ENCODE assay signal across 9 cellular contexts in the genomic region with DNA sequence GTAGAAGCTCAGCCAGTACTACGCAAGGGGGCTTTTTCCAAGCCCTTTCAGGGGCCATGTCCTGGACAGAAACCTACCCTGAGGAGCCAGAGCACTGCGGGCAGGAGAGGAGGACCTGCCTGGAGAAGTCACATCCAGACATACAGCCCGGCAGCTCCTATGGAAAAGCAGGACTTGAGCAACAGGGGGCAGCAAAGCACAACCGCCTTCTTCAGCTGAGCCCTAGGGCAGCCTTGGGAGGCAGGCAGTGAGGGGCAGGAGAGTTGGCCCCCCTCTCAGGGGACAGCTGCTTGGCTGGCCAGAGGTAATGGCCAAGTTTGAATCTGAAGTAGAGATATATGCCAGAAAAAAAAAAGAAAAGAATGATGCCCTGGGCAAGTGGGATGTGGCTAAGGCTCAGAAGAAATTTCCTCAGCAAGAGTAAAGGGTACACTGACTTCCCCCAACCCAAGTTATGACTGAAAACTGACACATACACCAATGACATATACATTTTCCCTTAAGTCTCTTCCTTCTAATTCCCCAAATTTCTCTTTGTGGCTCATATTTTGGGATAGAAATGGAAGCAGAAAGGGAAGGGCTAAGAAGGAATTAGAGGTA. TPM values are rescaled to one million over a fixed set of nuclear protein-coding genes. Genes with fewer than 3 reads are reported as not detected.
A peak's percentile ranks its signal among the peaks of the same experiment; 100 is the strongest.
DNase-seq lines count a peak whose midpoint lies in the region; ATAC-seq, FAIRE-seq and TF ChIP-seq lines count a peak whose summit lies in the region.
"Had no signal": no experiment of that assay in that cellular context is flagged by ENCODE, and none has a peak within 500 bp of the region (broad histone marks: within the 10 kb centered on the region; RNA-seq: fewer than 3 reads in every experiment).

No MANE protein-coding gene starts in this region.

- peak; percentile 75 for TF ChIP-seq RAD21 in GM12878 (IDR thresholded peaks at IDR 0.05; ENCODE audit: insufficient read depth, low read depth, low read length)

- WGBS in GM12878 (ENCODE audit: insufficient coverage, insufficient replicate concordance, low lambda C conversion rate, missing lambda C conversion rate): 41% methylated on average over 4 of the region's 4 CpGs

- DNase-seq in D341Med (ENCODE audit: low spot score): peak; percentile 83
- peak; percentile 23 to 68 for DNase-seq in NCI-H446 (lab: John Stamatoyannopoulos, UW)
- no peak for DNase-seq in GM12878 (ENCODE audit: low read depth, low spot score)
- DNase-seq in iPS-NIHi11 (ENCODE audit: low spot score): peak; percentile 78
- peak in 1 of 2 donors; percentile 54 for DNase-seq in stimulated activated effector memory CD8-positive, alpha-beta T cell treated with anti-CD3 and anti-CD28 coated beads, Interleukin-12 subunit alpha, Interleukin-12 subunit beta, amount 100 ng/mL, for 72 hours (ENCODE audit: low spot score in 2 of 2)
- no peak for DNase-seq in CD4-positive, alpha-beta memory T cell

- H3K36me3 Mint-ChIP-seq in stimulated activated effector memory CD8-positive, alpha-beta T cell treated with anti-CD3 and anti-CD28 coated beads, Interleukin-12 subunit alpha, Interleukin-12 subunit beta, amount 100 ng/mL, for 72 hours: no peaks in the 10 kb centered on the region
- no peaks in the 10 kb centered on the region for H3K36me3 Mint-ChIP-seq in CD4-positive, alpha-beta memory T cell

- TF ChIP-seq POLR2A in GM12878 (IDR thresholded peaks at IDR 0.05; ENCODE audit: low read depth, low read length): no peak

- H3K27ac ChIP-seq in GM12878 (ENCODE audit: control insufficient read depth, insufficient read depth): no peak overlapping the region
- H3K27ac ChIP-seq in CD4-positive, alpha-beta memory T cell (ENCODE audit: low read depth, low read length): no peak overlapping the region

- ATAC-seq in GM21619 (IDR thresholded peaks at IDR 0.05; ENCODE audit: unreplicated experiment) (peak; percentile 53), GM12878 (peak; percentile 93), HG03095 (IDR thresholded peaks at IDR 0.05; ENCODE audit: unreplicated experiment) (no peak)
- peak; percentile 43 for ATAC-seq in stimulated activated effector memory CD8-positive, alpha-beta T cell treated with anti-CD3 and anti-CD28 coated beads, Interleukin-12 subunit alpha, Interleukin-12 subunit beta, amount 100 ng/mL, for 72 hours

- no peaks in the 10 kb centered on the region for H3K36me3 ChIP-seq in GM12878 (ENCODE audit: control insufficient read depth in 2 of 2, insufficient read depth in 2 of 2, low read length in 1 of 2)
- no peaks in the 10 kb centered on the region for H3K36me3 ChIP-seq in CD4-positive, alpha-beta memory T cell (ENCODE audit: insufficient read depth, low read length)

- H3K4me3 ChIP-seq in GM12878: no peak overlapping the region
- H3K4me3 ChIP-seq in CD4-positive, alpha-beta memory T cell (ENCODE audit: low read length in 2 of 2): no peak overlapping the region

- in situ Hi-C loops in GM12878 (cut with MboI): no loop called here

- SMC1A ChIA-PET in GM12878 (lab: Charles Lee; ENCODE audit: uncharacterized antibody, unreplicated experiment): interaction anchor here (0.8 to 4.1 kb wide), 14 partner anchors 11 to 222 kb away, joined by 3 to 60 read pairs (median 5); no protein-coding TSS in a partner anchor

- no TSS peak for BruUV-seq in GM12878 (replicated peaks; lab: Mats Ljungman, UMichigan)

- no peak for TF ChIP-seq EP300 in GM12878 (IDR thresholded peaks at IDR 0.05; ENCODE audit: borderline replicate concordance in 1 of 2, control insufficient read depth in 1 of 2, low read depth in 2 of 2, low read length in 2 of 2)

- H3K4me1 Mint-ChIP-seq in stimulated activated effector memory CD8-positive, alpha-beta T cell treated with anti-CD3 and anti-CD28 coated beads, Interleukin-12 subunit alpha, Interleukin-12 subunit beta, amount 100 ng/mL, for 72 hours: peaks cover 9% of the 10 kb centered on the region
- H3K4me1 Mint-ChIP-seq in CD4-positive, alpha-beta memory T cell: peaks cover 0 to 7% (median 2%) of the 10 kb centered on the region in 4 donors

- intact Hi-C loops in GM12878 (cut with micrococcal nuclease; ENCODE audit: unreplicated experiment): loop anchor here (1.0 to 5.0 kb wide), 3 partner anchors 100 to 216 kb away; no protein-coding TSS in a partner anchor
- intact Hi-C loops in CD4-positive, alpha-beta memory T cell (cut with micrococcal nuclease): no loop called here

- H3K27me3 Mint-ChIP-seq in CD4-positive, alpha-beta memory T cell: peaks cover 0 to 7% of the 10 kb centered on the region in 2 donors

- CTCF ChIA-PET in GM12878 (lab: Yijun Ruan, JAX): interaction anchor here (0.9 to 8.9 kb wide), 23 partner anchors 15 to 218 kb away, joined by 3 to 111 read pairs (median 5); no protein-coding TSS in a partner anchor
- CTCF ChIA-PET in CD4-positive, alpha-beta memory T cell (lab: Charles Lee; ENCODE audit: partially characterized antibody): no interaction called here

- POLR2A ChIA-PET in GM12878 (lab: Charles Lee): no interaction called here
- POLR2A ChIA-PET in CD4-positive, alpha-beta memory T cell (lab: Charles Lee; ENCODE audit: partially characterized antibody): no interaction called here

- no peak overlapping the region for H3K9ac ChIP-seq in GM12878 (ENCODE audit: control insufficient read depth, insufficient read depth, low read length)

- FAIRE-seq in GM12878 (lab: Jason Lieb, UNC): no peak

- H3K27me3 ChIP-seq in GM12878 (replicated peaks in 1 of 2; ENCODE audit: control insufficient read depth in 2 of 2, insufficient read depth in 2 of 2, low read length in 1 of 2): peaks cover 0 to under 1% of the 10 kb centered on the region in 2 experiments; a peak in 1 of 4 replicates
- no peaks in the 10 kb centered on the region for H3K27me3 ChIP-seq in CD4-positive, alpha-beta memory T cell (ENCODE audit: insufficient read depth, low read length)

- no peak overlapping the region for H3K4me3 Mint-ChIP-seq in stimulated activated effector memory CD8-positive, alpha-beta T cell treated with anti-CD3 and anti-CD28 coated beads, Interleukin-12 subunit alpha, Interleukin-12 subunit beta, amount 100 ng/mL, for 72 hours
- H3K4me3 Mint-ChIP-seq in CD4-positive, alpha-beta memory T cell: no peak overlapping the region

- H3K9me3 Mint-ChIP-seq in stimulated activated effector memory CD8-positive, alpha-beta T cell treated with anti-CD3 and anti-CD28 coated beads, Interleukin-12 subunit alpha, Interleukin-12 subunit beta, amount 100 ng/mL, for 72 hours: no peaks in the 10 kb centered on the region
- no peaks in the 10 kb centered on the region for H3K9me3 Mint-ChIP-seq in CD4-positive, alpha-beta memory T cell

- H3K4me2 ChIP-seq in GM12878 (ENCODE audit: control insufficient read depth, insufficient read depth): no peak overlapping the region

- no peak overlapping the region for H3K27ac Mint-ChIP-seq in stimulated activated effector memory CD8-positive, alpha-beta T cell treated with anti-CD3 and anti-CD28 coated beads, Interleukin-12 subunit alpha, Interleukin-12 subunit beta, amount 100 ng/mL, for 72 hours
- no peak overlapping the region for H3K27ac Mint-ChIP-seq in CD4-positive, alpha-beta memory T cell

- RAD21 ChIA-PET in GM12878 (lab: Charles Lee; ENCODE audit: unreplicated experiment): interaction anchor here (0.7 to 4.0 kb wide), 11 partner anchors 12 to 218 kb away, joined by 3 to 32 read pairs (median 3); no protein-coding TSS in a partner anchor

- no peaks in the 10 kb centered on the region for H4K20me1 ChIP-seq in GM12878 (ENCODE audit: control insufficient read depth, insufficient read depth)

- H2AFZ ChIP-seq in GM12878 (ENCODE audit: control insufficient read depth, low read depth, low read length): no peak overlapping the region

- no peaks in the 10 kb centered on the region; the same call in 2 of the 3 replicates for H3K9me3 ChIP-seq in GM12878 (replicated peaks; ENCODE audit: control insufficient read depth, insufficient read depth, low read length)
- H3K9me3 ChIP-seq in CD4-positive, alpha-beta memory T cell (ENCODE audit: control insufficient read depth in 1 of 2, low read length in 2 of 2): no peaks in the 10 kb centered on the region

- H3K4me1 ChIP-seq in GM12878 (ENCODE audit: control insufficient read depth, insufficient read depth, low read length): peaks cover 10% of the 10 kb centered on the region
- no peaks in the 10 kb centered on the region for H3K4me1 ChIP-seq in CD4-positive, alpha-beta memory T cell (ENCODE audit: insufficient read depth, low read length)

- TF ChIP-seq CTCF in GM12878 (IDR thresholded peaks at IDR 0.05 in 2 of 3, conservative IDR thresholded peaks at IDR 0.05 in 1 of 3; ENCODE audit: control insufficient read depth in 2 of 3, extremely low read depth in 1 of 3, insufficient read depth in 1 of 3, low read depth in 3 of 3, low read length in 3 of 3): peak; percentile 61 to 71 (median 68); a peak in 5 of 6 replicates

- H3K79me2 ChIP-seq in GM12878 (ENCODE audit: control insufficient read depth, insufficient read depth, low read length): no peaks in the 10 kb centered on the region

RNA-seq across cellular contexts. Expression of a gene that starts 56.9 kb away (rescaled TPM):
- not detected in 2 replicates for total RNA-seq in GM12878 (2013; cell fraction: nucleolus; rRNA removed)
- total RNA-seq in GM12878 (2014; rRNA removed) (0.96 and 2.1 TPM in 2 replicates), GM12878 (2014; rRNA removed; fragmentation: Illumina TruSeq; extraction: Trizol) (0.63 and 1.1 TPM in 2 replicates), GM12878 (2021) (1.2 and 1.4 TPM in 2 replicates)
- not detected for polyA plus RNA-seq in GM12878 (2011; ENCODE audit: low read depth)
- polyA plus RNA-seq in GM12878 (2011; rRNA removed) (0.35 and 1.3 TPM in 2 replicates), GM12878 (2014; fragmentation: Illumina TruSeq; extraction: Trizol) (0.76 and 4.2 TPM in 2 replicates), GM12878 (2014; fragmentation: Nextera tagmentation; extraction: Ambion mirVana) (1 to 10 TPM; 1.3 to 1.8 TPM), GM12878 (2014; rRNA removed) (0.08 and 1.3 TPM in 2 replicates), GM12878 (2016; fragmentation: Nextera tagmentation; extraction: Ambion mirVana) (under 1 TPM; 0.59 to 0.63 TPM)
- 0.20 and 0.27 TPM in 2 replicates for polyA plus RNA-seq in GM12878 (2011; cell fraction: cytosol; rRNA removed)
- 0.56 and 0.88 TPM in 2 replicates for polyA plus RNA-seq in GM12878 (2011; cell fraction: nucleus; rRNA removed)
- 0.29 TPM in 1 of 2 replicates, not detected in the other for polyA plus RNA-seq in GM12878 (2012)
- 0.36 TPM in 1 of 2 replicates, not detected in the other for polyA minus RNA-seq in GM12878 (2011; rRNA and poly(A)+ RNA removed)
- not detected in 2 replicates for polyA minus RNA-seq in GM12878 (2011; cell fraction: cytosol; rRNA and poly(A)+ RNA removed)
- polyA minus RNA-seq in GM12878 (2011; cell fraction: nucleus; rRNA and poly(A)+ RNA removed): 0.36 TPM in 1 of 2 replicates, not detected in the other
- not detected for total RNA-seq in CD4-positive, alpha-beta memory T cell
- not detected for polyA plus RNA-seq in CD4-positive, alpha-beta memory T cell

RNA-seq across cellular contexts. Expression of a gene that starts 60.0 kb away (rescaled TPM):
- total RNA-seq in GM12878 (2013; cell fraction: nucleolus; rRNA removed): not detected in 2 replicates
- total RNA-seq in GM12878 (2014; rRNA removed): not detected in 2 replicates
- total RNA-seq in GM12878 (2014; rRNA removed; fragmentation: Illumina TruSeq; extraction: Trizol): not detected in 2 replicates
- total RNA-seq in GM12878 (2021): 0.13 TPM in 1 of 2 replicates, not detected in the other
- polyA plus RNA-seq in GM12878 (2011; ENCODE audit: low read depth): not detected
- not detected in 2 replicates for polyA plus RNA-seq in GM12878 (2011; rRNA removed)
- polyA plus RNA-seq in GM12878 (2011; cell fraction: cytosol; rRNA removed): not detected in 2 replicates
- not detected in 2 replicates for polyA plus RNA-seq in GM12878 (2011; cell fraction: nucleus; rRNA removed)
- not detected in 2 replicates for polyA plus RNA-seq in GM12878 (2012)
- polyA plus RNA-seq in GM12878 (2014; fragmentation: Illumina TruSeq; extraction: Trizol): not detected in 2 replicates
- polyA plus RNA-seq in GM12878 (2014; fragmentation: Nextera tagmentation; extraction: Ambion mirVana): not detected
- not detected in 2 replicates for polyA plus RNA-seq in GM12878 (2014; rRNA removed)
- not detected for polyA plus RNA-seq in GM12878 (2016; fragmentation: Nextera tagmentation; extraction: Ambion mirVana)
- polyA minus RNA-seq in GM12878 (2011; rRNA and poly(A)+ RNA removed): not detected in 2 replicates
- not detected in 2 replicates for polyA minus RNA-seq in GM12878 (2011; cell fraction: cytosol; rRNA and poly(A)+ RNA removed)
- polyA minus RNA-seq in GM12878 (2011; cell fraction: nucleus; rRNA and poly(A)+ RNA removed): not detected in 2 replicates
- not detected for total RNA-seq in CD4-positive, alpha-beta memory T cell
- not detected for polyA plus RNA-seq in CD4-positive, alpha-beta memory T cell
- total RNA-seq: T-helper 2 cell treated with Interferon-gamma antibody and Interleukin-4, amounts not matched to agents 100 ng/mL and 5 ng/mL, for 36 hours had no signal

Comparison
In these comparisons a context has a peak if more than half of its experiments do, and no peak if none do; other contexts are left out.
1. DNase-seq: peak in D341Med (single experiment), NCI-H446 (2 of 2) and iPS-NIHi11 (single experiment); none in GM12878 (single experiment) and CD4-positive, alpha-beta memory T cell (0 of 5).